ENCODE assay signal across 12 cellular contexts in the genomic region with DNA sequence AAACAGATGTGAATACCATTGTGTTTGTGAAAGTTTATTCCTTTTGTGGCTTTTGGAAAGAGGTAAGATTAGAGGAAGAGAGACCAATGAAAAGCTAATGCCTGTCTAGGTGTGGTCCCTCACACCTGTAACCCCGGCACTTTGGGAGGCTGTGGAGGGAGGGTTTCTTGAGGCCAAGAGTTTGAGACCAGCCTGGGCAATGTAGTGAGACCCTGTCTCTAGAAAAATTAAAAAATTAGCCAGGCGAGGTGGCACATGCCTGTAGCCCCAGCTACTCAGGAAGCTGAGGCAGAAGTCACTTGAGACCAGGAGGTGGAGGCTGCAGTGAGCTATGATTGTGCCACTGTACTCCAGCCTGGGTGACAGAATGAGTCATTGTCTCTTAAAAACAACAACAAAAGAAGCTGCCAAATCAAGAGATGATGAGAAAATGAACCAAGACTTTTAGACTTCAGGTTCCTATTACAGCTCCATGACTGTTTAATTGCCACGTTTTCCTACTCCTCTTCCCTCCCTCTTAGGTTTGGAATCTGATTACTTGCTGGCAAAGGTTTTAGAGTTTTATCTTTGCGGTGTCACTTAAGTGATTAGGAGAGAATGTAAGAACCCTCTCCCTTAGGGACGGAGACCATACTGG.
A peak's percentile ranks its signal among the peaks of the same experiment; 100 is the strongest.
DNase-seq lines count a peak whose midpoint lies in the region; ATAC-seq, FAIRE-seq and TF ChIP-seq lines count a peak whose summit lies in the region.
"Had no signal": no experiment of that assay in that cellular context is flagged by ENCODE, and none has a peak within 500 bp of the region (broad histone marks: within the 10 kb centered on the region; RNA-seq: fewer than 3 reads in every experiment).

No MANE protein-coding gene starts in this region.

- H3K36me3 ChIP-seq in K562 (ENCODE audit: control insufficient read depth, insufficient read depth, low read length) (no peaks in the 10 kb centered on the region), mesendoderm (ENCODE audit: control insufficient read depth, insufficient read depth, low read length) (peaks cover 2% of the 10 kb centered on the region)
- H3K36me3 ChIP-seq: spleen had no signal

- H3K9ac ChIP-seq in K562 (ENCODE audit: insufficient read depth in 1 of 2, low read depth in 2 of 2, low read length in 2 of 2) (no peak overlapping the region), mesendoderm (ENCODE audit: low read length) (no peak overlapping the region)

- H3K27me3 ChIP-seq in K562 (ENCODE audit: control insufficient read depth in 2 of 2, insufficient read depth in 2 of 2, low read length in 2 of 2) (peaks cover 4 to 15% of the 10 kb centered on the region in 2 experiments), mesendoderm (ENCODE audit: insufficient read depth, low read length, poor library complexity) (no peaks in the 10 kb centered on the region)
- H3K27me3 ChIP-seq: spleen had no signal

- peaks cover 6% of the 10 kb centered on the region for H3K27me3 Mint-ChIP-seq in HFFc6 (ENCODE audit: insufficient read depth)

- no peak overlapping the region for H3K4me3 Mint-ChIP-seq in HFFc6
- H3K4me3 Mint-ChIP-seq: CD4-positive, CD25-positive, alpha-beta regulatory T cell had no signal

- no TSS peak for BruUV-seq in K562 (replicated peaks; lab: Mats Ljungman, UMichigan)

- H3K23ac ChIP-seq in mesendoderm (ENCODE audit: low read length): no peak overlapping the region

- H2AK5ac ChIP-seq in mesendoderm (ENCODE audit: low read length): no peak overlapping the region

- peak overlapping the region; percentile 85 for H3K18ac ChIP-seq in mesendoderm (ENCODE audit: low read length)

- H2BK15ac ChIP-seq in mesendoderm (replicated peaks; ENCODE audit: low read depth): peak overlapping the region; percentile 61

- 6% methylated on average over 5 of the region's 5 CpGs for WGBS in K562 (ENCODE audit: insufficient coverage, low coverage, missing lambda C conversion rate)
- WGBS in mesendoderm (ENCODE audit: extremely low coverage, insufficient coverage, low lambda C conversion rate): no CpG with 5 or more reads among the region's 5 CpGs

- no peak overlapping the region for H4K5ac ChIP-seq in mesendoderm (ENCODE audit: low read length)

- H3K79me2 ChIP-seq in K562 (ENCODE audit: control insufficient read depth, insufficient read depth, low read length) (no peaks in the 10 kb centered on the region), mesendoderm (ENCODE audit: control insufficient read depth, insufficient read depth, low read length) (no peaks in the 10 kb centered on the region)

- H3K4ac ChIP-seq in mesendoderm (ENCODE audit: low read depth, low read length): peak overlapping the region; percentile 37

- H3K9me1 ChIP-seq in K562 (ENCODE audit: control insufficient read depth, insufficient read depth, low read length): no peaks in the 10 kb centered on the region

- H3K4me3 ChIP-seq in AG10803 (ENCODE audit: low read length) (no peak overlapping the region), K562 (no peak overlapping the region), mesendoderm (ENCODE audit: low read length) (no peak overlapping the region)
- H3K4me3 ChIP-seq: spleen had no signal

- no peak overlapping the region for H2AFZ ChIP-seq in K562 (ENCODE audit: low read depth, low read length)

- intact Hi-C loops in K562 (cut with micrococcal nuclease): no loop called here

- no peak for TF ChIP-seq EP300 in K562 (IDR thresholded peaks at IDR 0.05; ENCODE audit: low read length)

- TF ChIP-seq CTCF in AG10803 (conservative IDR thresholded peaks at IDR 0.05; ENCODE audit: low read length) (no peak), HFFc6 (IDR thresholded peaks at IDR 0.05) (no peak), K562 (IDR thresholded peaks at IDR 0.05 in 2 of 3, conservative IDR thresholded peaks at IDR 0.05 in 1 of 3; ENCODE audit: insufficient read depth in 2 of 3, low read depth in 1 of 3, low read length in 3 of 3) (no peak), GM10266 (IDR thresholded peaks at IDR 0.05; ENCODE audit: control insufficient read depth, insufficient read depth, low read depth, missing control alignments) (no peak)

- peaks cover 19% of the 10 kb centered on the region for H3K4me1 Mint-ChIP-seq in HFFc6 (ENCODE audit: low read depth)
- H3K4me1 Mint-ChIP-seq: CD4-positive, CD25-positive, alpha-beta regulatory T cell had no signal

- in situ Hi-C loops in K562 (cut with MboI): no loop called here

- CTCF ChIA-PET in K562 (lab: Yijun Ruan, JAX; ENCODE audit: low intra/inter-chr PET ratio): no interaction called here

- no peaks in the 10 kb centered on the region for H4K20me1 ChIP-seq in K562 (replicated peaks; ENCODE audit: control insufficient read depth, insufficient read depth, low read length)

- H3K4me1 ChIP-seq in K562 (replicated peaks in 1 of 2; ENCODE audit: control insufficient read depth in 2 of 2, insufficient read depth in 2 of 2, low read length in 2 of 2): no peaks in the 10 kb centered on the region
- peaks cover 5% of the 10 kb centered on the region for H3K4me1 ChIP-seq in mesendoderm (ENCODE audit: control insufficient read depth, low read depth, low read length)

- no peaks in the 10 kb centered on the region for H3K9me3 Mint-ChIP-seq in HFFc6

- ATAC-seq in K562 (no peak), HG02885 (IDR thresholded peaks at IDR 0.05; ENCODE audit: poor library complexity, unreplicated experiment) (no peak)

- no peaks in the 10 kb centered on the region for H3K36me3 Mint-ChIP-seq in HFFc6 (ENCODE audit: low read depth)
- H3K36me3 Mint-ChIP-seq: CD4-positive, CD25-positive, alpha-beta regulatory T cell had no signal

- peak overlapping the region; percentile 20 for H2BK5ac ChIP-seq in mesendoderm (ENCODE audit: low read length)

- no peak for TF ChIP-seq POLR2A in K562 (conservative IDR thresholded peaks at IDR 0.05)

- no peak overlapping the region for H3K27ac ChIP-seq in K562 (ENCODE audit: extremely low read depth, low read depth, low read length)
- H3K27ac ChIP-seq in mesendoderm (ENCODE audit: low read depth, low read length): peak overlapping the region; percentile 66
- H3K27ac ChIP-seq: spleen had no signal

- no peak overlapping the region for H3K4me2 ChIP-seq in K562 (ENCODE audit: insufficient read depth, low read length)
- no peak overlapping the region for H3K4me2 ChIP-seq in mesendoderm (ENCODE audit: low read length)

- peak; percentile 18 for DNase-seq in AG10803 (ENCODE audit: low read depth)
- DNase-seq in HFFc6: peak; percentile 18
- no peak for DNase-seq in K562 (ENCODE audit: extremely low read depth in 1 of 4, low spot score in 3 of 4)
- peak; percentile 84 for DNase-seq in mesendoderm
- DNase-seq in GM10266 (ENCODE audit: extremely low spot score): no peak
- DNase-seq in frontal cortex (ENCODE audit: low spot score in 2 of 2): no peak
- DNase-seq in effector CD8-positive, alpha-beta T cell (lab: John Stamatoyannopoulos, UW): no peak
- DNase-seq: activated CD4-positive, alpha-beta T cell treated with anti-CD3 and anti-CD28 coated beads, Interleukin-2, amount 50 U/mL, for 1 hour; NCI-H1105 treated with DMSO at 0.1 percent for 48 hours; spleen had no signal

- TF ChIP-seq RAD21 in K562 (CRISPR knock-in tag; conservative IDR thresholded peaks at IDR 0.05 in 1 of 2, IDR thresholded peaks at IDR 0.05 in 1 of 2): no peak

- no peak overlapping the region for H4K8ac ChIP-seq in mesendoderm (ENCODE audit: low read depth, low read length)

- H3K27ac Mint-ChIP-seq in HFFc6: no peak overlapping the region
- H3K27ac Mint-ChIP-seq: CD4-positive, CD25-positive, alpha-beta regulatory T cell had no signal

- H3K56ac ChIP-seq in mesendoderm (ENCODE audit: low read length): peak overlapping the region; percentile 27

- no peaks in the 10 kb centered on the region for H3K79me1 ChIP-seq in mesendoderm (ENCODE audit: low read length)

- no peak overlapping the region for H2BK120ac ChIP-seq in mesendoderm (ENCODE audit: low read depth, low read length)

- POLR2A ChIA-PET in K562 (lab: Yijun Ruan, JAX): no interaction called here

- no peaks in the 10 kb centered on the region for H3K9me3 ChIP-seq in K562 (replicated peaks; ENCODE audit: control insufficient read depth, insufficient read depth, low read depth, low read length)
- H3K9me3 ChIP-seq: spleen had no signal

- no peak for FAIRE-seq in K562 (lab: Jason Lieb, UNC)
- FAIRE-seq in frontal cortex (lab: Jason Lieb, UNC): no peak

TF ChIP-seq in K562, 482 proteins besides CTCF, POLR2A, EP300 and RAD21:
- TF ChIP-seq ZNF253 (CRISPR knock-in tag; conservative IDR thresholded peaks at IDR 0.05) (no peak), FOSL1 (tag; conservative IDR thresholded peaks at IDR 0.05) (0 out of 2 replicates have a peak, but pooled peaks have one; percentile 20)
TF ChIP-seq in K562: peak in this region for 1.

Comparison
In these comparisons a context has a peak if more than half of its experiments do, and no peak if none do; other contexts are left out.
1. DNase-seq: peak in AG10803 (single experiment), HFFc6 (single experiment) and mesendoderm (single experiment); none in K562 (0 of 4), GM10266 (single experiment), frontal cortex (0 of 2) and effector CD8-positive, alpha-beta T cell (single experiment).